In genomic region chr1:58739851-58740466, GRCh38 we compare ENCODE assay signal across 8 cellular contexts. TPM values are rescaled to one million over a fixed set of nuclear protein-coding genes. Genes with fewer than 3 reads are reported as not detected.
DNase-seq lines count a peak whose midpoint lies in the region; ATAC-seq and TF ChIP-seq lines count a peak whose summit lies in the region.

No MANE protein-coding gene starts in this region.

- H3K27me3 Mint-ChIP-seq in activated B cell treated with CpG ODN at 0.5 μM for 24 hours (no peaks in the 10 kb centered on the region), glutamatergic neuron (ENCODE audit: unreplicated experiment) (peaks cover 8% of the 10 kb centered on the region)

- H3K36me3 ChIP-seq in BJ (ENCODE audit: control insufficient read depth, insufficient read depth, low read length), result no peaks in the 10 kb centered on the region

- ATAC-seq in GM21515 (IDR thresholded peaks at IDR 0.05; ENCODE audit: unreplicated experiment) (peak; percentile 51), activated B cell treated with CpG ODN at 0.5 μM for 24 hours (ENCODE audit: low read depth) (peak; percentile 54), sciatic nerve (peak; percentile 80)

- TF ChIP-seq CTCF in BJ (IDR thresholded peaks at IDR 0.05; ENCODE audit: insufficient read depth, low read depth, low read length) (peak; percentile 66), activated B cell treated with CpG ODN at 0.5 μM for 24 hours (IDR thresholded peaks at IDR 0.05) (peak; percentile 87), glutamatergic neuron (IDR thresholded peaks at IDR 0.05; ENCODE audit: partially characterized antibody, unreplicated experiment) (peak; percentile 87)

- H3K4me3 Mint-ChIP-seq in activated B cell treated with CpG ODN at 0.5 μM for 24 hours, result no peak overlapping the region
- H3K4me3 Mint-ChIP-seq in glutamatergic neuron (ENCODE audit: unreplicated experiment), result no peak overlapping the region

- H3K9me3 Mint-ChIP-seq in activated B cell treated with CpG ODN at 0.5 μM for 24 hours (no peaks in the 10 kb centered on the region), glutamatergic neuron (ENCODE audit: unreplicated experiment) (no peaks in the 10 kb centered on the region)

- H3K27me3 ChIP-seq in BJ (ENCODE audit: control insufficient read depth, insufficient read depth, low read length), result no peaks in the 10 kb centered on the region

- H3K36me3 Mint-ChIP-seq in activated B cell treated with CpG ODN at 0.5 μM for 24 hours (ENCODE audit: low read depth), result no peaks in the 10 kb centered on the region
- peaks cover under 1% of the 10 kb centered on the region for H3K36me3 Mint-ChIP-seq in glutamatergic neuron (ENCODE audit: unreplicated experiment)

- intact Hi-C loops in activated B cell treated with CpG ODN at 0.5 μM for 24 hours (cut with micrococcal nuclease), result loop anchor here (1.0 to 5.0 kb wide), 9 partner anchors 33 to 1207 kb away; partner anchors contain the start of genes FGGY and JUN
- intact Hi-C loops in sciatic nerve (cut with DNase I), result no loop called here

- POLR2A ChIA-PET in BJ (lab: Charles Lee), result no interaction called here
- POLR2A ChIA-PET in activated B cell treated with CpG ODN at 0.5 μM for 24 hours (lab: Charles Lee), result interaction anchor here (1.0 kb wide), 1 partner anchor 268 kb away, joined by 4 read pairs; no protein-coding TSS in a partner anchor

- CTCF ChIA-PET in BJ (lab: Yijun Ruan, JAX), result interaction anchor here (0.6 to 4.5 kb wide), 18 partner anchors 8 to 1208 kb away, joined by 3 to 41 read pairs (median 4); no protein-coding TSS in a partner anchor
- CTCF ChIA-PET in activated B cell treated with CpG ODN at 0.5 μM for 24 hours (lab: Charles Lee), result interaction anchor here (0.9 to 6.9 kb wide), 5 partner anchors 328 to 1207 kb away, joined by 3 to 97 read pairs (median 10); no protein-coding TSS in a partner anchor

- H3K4me3 ChIP-seq in BJ (ENCODE audit: low read depth, low read length), result no peak overlapping the region

- H3K27ac Mint-ChIP-seq in activated B cell treated with CpG ODN at 0.5 μM for 24 hours (no peak overlapping the region), glutamatergic neuron (ENCODE audit: unreplicated experiment) (no peak overlapping the region)

- DNase-seq in BJ (ENCODE audit: low read depth), result no peak
- DNase-seq in NCI-H2196 treated with DMSO at 0.1 percent for 48 hours (lab: John Stamatoyannopoulos, UW; ENCODE audit: unreplicated experiment), result peak; percentile 45
- DNase-seq in activated B cell treated with CpG ODN at 0.5 μM for 24 hours, result no peak
- no peak for DNase-seq in glutamatergic neuron
- DNase-seq in sciatic nerve (ENCODE audit: low spot score), result no peak
- DNase-seq in activated gamma-delta T cell (lab: John Stamatoyannopoulos, UW), result no peak
- DNase-seq in NK-92 treated with Interleukin-12 subunit alpha and Interleukin-12 subunit beta, amount 100 ng/mL, for 24 hours (lab: John Stamatoyannopoulos, UW), result no peak

- H3K4me1 Mint-ChIP-seq in activated B cell treated with CpG ODN at 0.5 μM for 24 hours (no peaks in the 10 kb centered on the region), glutamatergic neuron (ENCODE audit: low read depth, unreplicated experiment) (peaks cover 2% of the 10 kb centered on the region)

RNA-seq across cellular contexts. Expression of gene MYSM1, which starts 40.1 kb away (rescaled TPM):
- polyA plus RNA-seq in BJ (2011; rRNA removed), result 7.2 and 15.4 TPM in 2 replicates
- polyA minus RNA-seq in BJ (2011; rRNA and poly(A)+ RNA removed), result 9.7 and 15.0 TPM in 2 replicates
- total RNA-seq in activated B cell treated with CpG ODN at 0.5 μM for 24 hours (44.9 and 57.0 TPM in 2 replicates), glutamatergic neuron (ENCODE audit: unreplicated experiment) (59.6 TPM), sciatic nerve (48.4 TPM)

RNA-seq across cellular contexts. Expression of gene JUN, which starts 43.9 kb away (rescaled TPM):
- polyA plus RNA-seq in BJ (2011; rRNA removed), result 19.6 and 23.4 TPM in 2 replicates
- 20.7 and 28.3 TPM in 2 replicates for polyA minus RNA-seq in BJ (2011; rRNA and poly(A)+ RNA removed)
- total RNA-seq in activated B cell treated with CpG ODN at 0.5 μM for 24 hours (35.3 and 36.6 TPM in 2 replicates), glutamatergic neuron (ENCODE audit: unreplicated experiment) (83.1 TPM), sciatic nerve (179 TPM)
